Comparison of ENCODE assay signal across 8 cellular contexts in genomic region chr7:44884553-44885393, GRCh38. TPM values are rescaled to one million over a fixed set of nuclear protein-coding genes. Genes with fewer than 3 reads are reported as not detected.
DNase-seq lines count a peak whose midpoint lies in the region; TF ChIP-seq lines count a peak whose summit lies in the region.

No MANE protein-coding gene starts in this region.

- in situ Hi-C loops in brain microvascular endothelial cell (cut with HindIII; ENCODE audit: low pct_ligation_motif_present, low sequenced_read_pairs), result no loop called here

- peaks cover 41 to 69% (median 62%) of the 10 kb centered on the region in 6 donors for H3K4me1 ChIP-seq in spleen

- intact Hi-C loops in spleen (cut with DNase I; ENCODE audit: low total_unique reads), result no loop called here

- peaks cover 6% of the 10 kb centered on the region for H3K36me3 ChIP-seq in brain microvascular endothelial cell (replicated peaks)
- peaks cover 0 to 18% (median 0%) of the 10 kb centered on the region in 6 donors for H3K36me3 ChIP-seq in spleen

- peak overlapping the region; percentile 97 for H3K27ac ChIP-seq in brain microvascular endothelial cell
- peak overlapping the region; percentile 90 to 100 (median 99) for H3K27ac ChIP-seq in spleen

- 0 to 2% (median 1%) methylated on average over 27 to 112 of the region's 112 CpGs for WGBS in spleen, 5 donors

- TF ChIP-seq CTCF in GM20000 (IDR thresholded peaks at IDR 0.05; ENCODE audit: extremely low read depth, missing control alignments) (no peak), brain microvascular endothelial cell (IDR thresholded peaks at IDR 0.05; ENCODE audit: low read depth, low read length, missing control alignments) (no peak), spleen (IDR thresholded peaks at IDR 0.05 in 8 of 11, conservative IDR thresholded peaks at IDR 0.05 in 3 of 11) (no peak)

- DNase-seq in COR-L47 (lab: John Stamatoyannopoulos, UW) (peak; percentile 51), GM20000 (ENCODE audit: low spot score) (peak; percentile 57), HT-29 (ENCODE audit: low spot score) (peak; percentile 51), T-helper 9 cell (peak; percentile 45), brain microvascular endothelial cell (peak; percentile 48), iPS-NIHi7 (ENCODE audit: extremely low spot score) (peak; percentile 33), spleen (peak; percentile 93), NCI-H526 treated with DMSO at 0.1 percent for 48 hours (lab: John Stamatoyannopoulos, UW) (no peak)

- TF ChIP-seq POLR2A in spleen (IDR thresholded peaks at IDR 0.05), result no peak

- H3K27me3 ChIP-seq in brain microvascular endothelial cell (replicated peaks) (no peaks in the 10 kb centered on the region), spleen (replicated peaks in 1 of 7) (no peaks in the 10 kb centered on the region)

- H3K4me3 ChIP-seq in brain microvascular endothelial cell (ENCODE audit: low read depth, low read length) (peak overlapping the region; percentile 78), spleen (peak overlapping the region; percentile 72 to 92 (median 80))

- H3K9me3 ChIP-seq in spleen, result peaks cover 0 to 17% (median 4%) of the 10 kb centered on the region in 8 donors

RNA-seq across cellular contexts. Expression of gene PURB, which starts 0.6 kb away (rescaled TPM):
- total RNA-seq in HT-29 (2014; rRNA removed; shearing (Covaris generic)), result 11.6 and 13.2 TPM in 2 replicates
- 10 to 100 TPM; 18.7 to 25.4 (median 22.8) TPM for total RNA-seq in spleen
- polyA plus RNA-seq in spleen, result 1 to 10 TPM; 6.0 to 7.4 (median 6.1) TPM

RNA-seq across cellular contexts. Expression of gene H2AZ2, which starts 36.9 kb away (rescaled TPM):
- total RNA-seq in HT-29 (2014; rRNA removed; shearing (Covaris generic)), result 503 and 539 TPM in 2 replicates
- 100 to 1,000 TPM; 106 to 137 (median 114) TPM for total RNA-seq in spleen
- 100 to 1,000 TPM in 2 of 3 donors, 10 to 100 TPM in 1; 74.7 to 147 (median 112) TPM for polyA plus RNA-seq in spleen
